ENCODE assay signal across 8 cellular contexts in the genomic region with DNA sequence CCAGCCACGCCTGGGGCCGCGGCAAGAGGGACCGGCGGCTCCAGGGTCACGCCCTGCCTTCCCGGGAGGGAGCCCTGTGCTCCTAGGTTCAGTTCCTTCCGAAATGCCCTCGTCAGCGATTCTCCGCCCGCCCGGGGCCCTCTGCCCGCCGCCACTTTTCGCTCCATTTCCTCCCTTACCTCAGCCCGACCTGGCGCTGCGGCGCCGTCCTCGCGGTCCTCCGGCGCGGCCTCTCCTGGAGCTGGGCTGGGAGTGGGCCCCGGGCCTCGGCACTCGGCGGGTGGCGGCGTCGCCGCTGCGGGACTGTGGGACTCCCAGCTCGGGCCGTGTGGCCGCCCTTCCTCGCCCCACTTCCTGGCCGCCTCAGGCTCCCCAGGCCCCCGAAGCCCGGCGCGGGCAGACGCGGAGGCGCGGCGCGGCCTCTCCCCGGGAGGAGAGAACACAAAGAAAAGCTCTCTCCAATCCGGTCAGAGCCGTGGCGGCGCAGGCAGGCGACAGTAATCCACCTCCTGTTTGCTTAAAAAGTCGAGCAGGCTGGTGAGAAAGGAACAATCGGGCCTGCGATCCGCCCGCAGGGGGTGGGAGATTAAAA. TPM values are rescaled to one million over a fixed set of nuclear protein-coding genes. Genes with fewer than 3 reads are reported as not detected.
DNase-seq lines count a peak whose midpoint lies in the region; ATAC-seq and TF ChIP-seq lines count a peak whose summit lies in the region.

No MANE protein-coding gene starts in this region.

- peaks cover 9% of the 10 kb centered on the region for H3K4me1 Mint-ChIP-seq in T-helper 2 cell treated with Interferon-gamma antibody and Interleukin-4, amounts not matched to agents 5 μg/mL and 100 μg/mL, for 36 hours (ENCODE audit: low read depth)

- peaks cover 84% of the 10 kb centered on the region for H3K27me3 ChIP-seq in effector memory CD4-positive, alpha-beta T cell (replicated peaks; ENCODE audit: control insufficient read depth, insufficient read depth, low read length, poor library complexity, severe bottlenecking)
- H3K27me3 ChIP-seq in mononuclear cell (ENCODE audit: insufficient read depth, low read length) = peaks cover 79% of the 10 kb centered on the region

- TF ChIP-seq RAD21 in Ishikawa (IDR thresholded peaks at IDR 0.05; ENCODE audit: low read depth) = no peak

- no peaks in the 10 kb centered on the region for H3K36me3 ChIP-seq in effector memory CD4-positive, alpha-beta T cell (ENCODE audit: control insufficient read depth, insufficient read depth, low read length)

- H3K9me3 Mint-ChIP-seq in T-helper 2 cell treated with Interferon-gamma antibody and Interleukin-4, amounts not matched to agents 5 μg/mL and 100 μg/mL, for 36 hours = no peaks in the 10 kb centered on the region

- H3K9me3 ChIP-seq in effector memory CD4-positive, alpha-beta T cell (ENCODE audit: control insufficient read depth, low read length) = no peaks in the 10 kb centered on the region
- H3K9me3 ChIP-seq in mononuclear cell (ENCODE audit: low read depth, low read length) = no peaks in the 10 kb centered on the region

- no peak for TF ChIP-seq EP300 in Ishikawa (IDR thresholded peaks at IDR 0.05; ENCODE audit: borderline replicate concordance)

- ATAC-seq in HG03196 (IDR thresholded peaks at IDR 0.05; ENCODE audit: unreplicated experiment) (no peak), GM19397 (IDR thresholded peaks at IDR 0.05; ENCODE audit: unreplicated experiment) (no peak), GM18498 (IDR thresholded peaks at IDR 0.05; ENCODE audit: unreplicated experiment) (no peak)

- peak overlapping the region; percentile 95 for H3K27ac ChIP-seq in C4-2B
- no peak overlapping the region for H3K27ac ChIP-seq in effector memory CD4-positive, alpha-beta T cell (ENCODE audit: insufficient read depth, low read length, poor library complexity, severe bottlenecking)

- no peak for TF ChIP-seq CTCF in C4-2B (conservative IDR thresholded peaks at IDR 0.05)

- peak overlapping the region; percentile 14 for H3K4me3 ChIP-seq in effector memory CD4-positive, alpha-beta T cell (ENCODE audit: insufficient read depth, low read depth, low read length, poor library complexity, severe bottlenecking)
- H3K4me3 ChIP-seq in mononuclear cell (ENCODE audit: low read length) = peak overlapping the region; percentile 40

- H3K4me3 Mint-ChIP-seq in T-helper 2 cell treated with Interferon-gamma antibody and Interleukin-4, amounts not matched to agents 5 μg/mL and 100 μg/mL, for 36 hours = peak overlapping the region; percentile 40

- peak overlapping the region; percentile 63 for H3K27ac Mint-ChIP-seq in T-helper 2 cell treated with Interferon-gamma antibody and Interleukin-4, amounts not matched to agents 5 μg/mL and 100 μg/mL, for 36 hours

- H3K36me3 Mint-ChIP-seq in T-helper 2 cell treated with Interferon-gamma antibody and Interleukin-4, amounts not matched to agents 5 μg/mL and 100 μg/mL, for 36 hours (ENCODE audit: low read depth) = peaks cover 9% of the 10 kb centered on the region

- peak; percentile 17 for DNase-seq in T-helper 2 cell treated with Interferon-gamma antibody and Interleukin-4, amounts not matched to agents 5 μg/mL and 100 μg/mL, for 36 hours (ENCODE audit: low spot score)
- DNase-seq in effector memory CD4-positive, alpha-beta T cell = peak in 1 of 3 donors; percentile 11

- H3K27me3 Mint-ChIP-seq in T-helper 2 cell treated with Interferon-gamma antibody and Interleukin-4, amounts not matched to agents 5 μg/mL and 100 μg/mL, for 36 hours (ENCODE audit: low read depth) = peaks cover 64% of the 10 kb centered on the region

- peaks cover 65% of the 10 kb centered on the region for H3K4me1 ChIP-seq in effector memory CD4-positive, alpha-beta T cell (ENCODE audit: control insufficient read depth, insufficient read depth, low read length, poor library complexity, severe bottlenecking)
- peaks cover 87% of the 10 kb centered on the region for H3K4me1 ChIP-seq in mononuclear cell (ENCODE audit: insufficient read depth, low read length)

TF ChIP-seq in Ishikawa, 13 proteins besides CTCF, POLR2A, EP300 and RAD21:
- TF ChIP-seq USF1 (IDR thresholded peaks at IDR 0.05) (no peak), CEBPB (IDR thresholded peaks at IDR 0.05) (no peak), FOXM1 (IDR thresholded peaks at IDR 0.05; ENCODE audit: borderline replicate concordance, low read depth) (no peak), TEAD4 (IDR thresholded peaks at IDR 0.05) (no peak), REST (IDR thresholded peaks at IDR 0.05; ENCODE audit: low read depth) (no peak)
- TF ChIP-seq, protein P1, sequence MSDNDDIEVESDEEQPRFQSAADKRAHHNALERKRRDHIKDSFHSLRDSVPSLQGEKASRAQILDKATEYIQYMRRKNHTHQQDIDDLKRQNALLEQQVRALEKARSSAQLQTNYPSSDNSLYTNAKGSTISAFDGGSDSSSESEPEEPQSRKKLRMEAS (IDR thresholded peaks at IDR 0.05) = 0 out of 2 replicates have a peak, but pooled peaks have one; percentile 14

RNA-seq across cellular contexts. Expression of gene BAHCC1, which starts 1.6 kb away (rescaled TPM):
- total RNA-seq in mononuclear cell = 2.0 TPM
